In the genomic region with DNA sequence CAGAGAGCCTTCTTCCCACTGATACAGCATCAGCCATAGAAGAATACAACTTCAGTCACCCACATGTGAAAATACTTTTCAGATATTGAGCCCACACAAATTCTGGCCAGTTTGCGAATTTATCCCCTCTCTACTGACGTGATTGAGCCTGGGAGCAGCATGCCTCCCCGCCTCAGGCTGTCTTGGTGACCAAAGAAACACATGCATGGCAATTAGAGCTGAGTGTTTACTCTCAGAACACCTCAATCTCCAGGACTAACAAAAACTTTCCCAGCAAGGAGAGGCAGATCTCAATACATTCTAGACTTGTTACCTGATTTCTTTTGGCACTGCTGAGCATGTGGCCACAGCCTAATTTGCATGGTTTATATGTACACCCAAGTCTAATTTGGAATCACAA, we compare ENCODE assay signal across 20 cellular contexts.
"Had no signal": no experiment of that assay in that cellular context is flagged by ENCODE, and none has a peak within 500 bp of the region (broad histone marks: within the 10 kb centered on the region; RNA-seq: fewer than 3 reads in every experiment).

No MANE protein-coding gene starts in this region.

- DNase-seq: effector CD4-positive, alpha-beta T cell; endodermal cell; erythroblast; foreskin keratinocyte; head of caudate nucleus; kidney; left cardiac atrium; left ventricle myocardium inferior; lower lobe of right lung; midbrain; nucleus accumbens; ovary; right cardiac atrium; small intestine; stimulated activated CD4-positive, alpha-beta T cell treated with anti-CD3 and anti-CD28 coated beads, Interleukin-2, amount 100 ng/mL, for 48 hours; stimulated activated naive CD4-positive, alpha-beta T cell treated with Interleukin-2 at 50 U/mL for 16 hours; trophoblast cell had no signal

- H3K27ac ChIP-seq: foreskin keratinocyte, hepatocyte, left ventricle myocardium inferior, lower lobe of right lung, neural progenitor cell, ovary had no signal

- ATAC-seq: foreskin keratinocyte; left cardiac atrium; lower lobe of right lung; natural killer cell treated with Interleukin-12 subunit alpha and Interleukin-12 subunit beta and Interleukin-15 and Interleukin-18, amount 100 ng/mL, for 72 hours; right cardiac atrium had no signal
